Comparison of ENCODE assay signal across 18 cellular contexts in the genomic region with DNA sequence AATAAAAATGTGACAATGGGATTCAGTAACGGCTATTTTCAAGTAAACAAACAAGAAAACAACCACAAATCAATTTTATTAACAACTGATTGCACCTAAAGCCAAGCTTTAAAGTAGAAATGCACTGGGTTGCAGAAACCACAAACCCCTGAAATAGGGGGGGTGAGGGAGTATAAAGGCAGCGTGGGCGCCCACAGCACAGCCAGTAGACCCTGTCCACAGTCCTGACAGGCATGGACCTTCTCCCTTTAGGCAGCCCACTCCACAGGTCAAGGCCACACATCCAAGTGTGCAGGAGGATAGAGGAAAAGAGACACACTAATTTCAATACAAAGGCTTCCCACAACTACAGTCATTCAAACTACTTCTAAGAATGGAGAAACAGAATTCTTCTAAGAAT. TPM values are rescaled to one million over a fixed set of nuclear protein-coding genes. Genes with fewer than 3 reads are reported as not detected.
DNase-seq lines count a peak whose midpoint lies in the region; ATAC-seq and TF ChIP-seq lines count a peak whose summit lies in the region.
"Had no signal": no experiment of that assay in that cellular context is flagged by ENCODE, and none has a peak within 500 bp of the region (broad histone marks: within the 10 kb centered on the region; RNA-seq: fewer than 3 reads in every experiment).

No MANE protein-coding gene starts in this region.

- H3K79me2 ChIP-seq in neural cell (replicated peaks; ENCODE audit: insufficient read depth, low read length) = peaks cover 24% of the 10 kb centered on the region

- peak overlapping the region; percentile 88 for H3K27ac Mint-ChIP-seq in activated CD4-positive, alpha-beta T cell treated with anti-CD3 and anti-CD28 coated beads, Interleukin-2, amount 10 ng/mL, durations not matched to agents 24 days and 14 days
- H3K27ac Mint-ChIP-seq in activated T-helper 2 cell treated with anti-CD3 and anti-CD28 coated beads, Interferon-gamma antibody, Interleukin-2, Interleukin-4, amounts not matched to agents 10 μg/mL and 5 μg/mL and 100 μg/mL, durations not matched to agents 14 hours and 24 hours and 36 hours = peak overlapping the region; percentile 89
- H3K27ac Mint-ChIP-seq: activated B cell treated with CpG ODN at 0.5 μM for 24 hours had no signal

- peak overlapping the region; percentile 1 for H3K9ac ChIP-seq in neural cell (ENCODE audit: low read length)

- TF ChIP-seq CTCF in HL-60 (IDR thresholded peaks at IDR 0.05; ENCODE audit: insufficient read depth, low read length) = no peak
- no peak for TF ChIP-seq CTCF in neural cell (IDR thresholded peaks at IDR 0.05; ENCODE audit: poor library complexity, severe bottlenecking)

- intact Hi-C loops in activated CD4-positive, alpha-beta T cell treated with anti-CD3 and anti-CD28 coated beads, Interleukin-2, amount 10 ng/mL, durations not matched to agents 24 days and 14 days (cut with micrococcal nuclease) = no loop called here
- intact Hi-C loops in activated T-helper 2 cell treated with anti-CD3 and anti-CD28 coated beads, Interferon-gamma antibody, Interleukin-2, Interleukin-4, amounts not matched to agents 10 μg/mL and 5 μg/mL and 100 μg/mL, durations not matched to agents 14 hours and 24 hours and 36 hours (cut with micrococcal nuclease) = loop anchor here (10.0 kb wide), 1 partner anchor 608 kb away; no protein-coding TSS in a partner anchor
- intact Hi-C loops in cardiac septum (cut with DNase I) = loop anchor here (5.0 kb wide), 1 partner anchor 49 kb away; the partner anchor contains the start of gene CHSY1

- DNase-seq in activated CD4-positive, alpha-beta T cell treated with anti-CD3 and anti-CD28 coated beads, Interleukin-2, amount 10 ng/mL, durations not matched to agents 24 days and 14 days = no peak
- no peak for DNase-seq in activated CD4-positive, alpha-beta T cell treated with anti-CD3 and anti-CD28 coated beads for 48 hours
- no peak for DNase-seq in HL-60 (ENCODE audit: low read depth in 1 of 2, low spot score in 1 of 2)
- no peak for DNase-seq in activated T-helper 2 cell treated with anti-CD3 and anti-CD28 coated beads, Interferon-gamma antibody, Interleukin-2, Interleukin-4, amounts not matched to agents 10 μg/mL and 5 μg/mL and 100 μg/mL, durations not matched to agents 14 hours and 24 hours and 36 hours (ENCODE audit: low spot score)
- DNase-seq in cardiac septum (ENCODE audit: low spot score) = no peak
- no peak for DNase-seq in DMS53 (lab: John Stamatoyannopoulos, UW)
- DNase-seq: activated B cell treated with CpG ODN at 0.5 μM for 24 hours; activated CD8-positive, alpha-beta memory T cell treated with anti-CD3 and anti-CD28 coated beads, Interleukin-2, amount 50 U/mL, for 48 hours; aorta; CD4-positive, alpha-beta memory T cell; colonic mucosa; NCI-H1092; transverse colon had no signal

- no peaks in the 10 kb centered on the region for H3K27me3 Mint-ChIP-seq in activated CD4-positive, alpha-beta T cell treated with anti-CD3 and anti-CD28 coated beads, Interleukin-2, amount 10 ng/mL, durations not matched to agents 24 days and 14 days
- no peaks in the 10 kb centered on the region for H3K27me3 Mint-ChIP-seq in activated T-helper 2 cell treated with anti-CD3 and anti-CD28 coated beads, Interferon-gamma antibody, Interleukin-2, Interleukin-4, amounts not matched to agents 10 μg/mL and 5 μg/mL and 100 μg/mL, durations not matched to agents 14 hours and 24 hours and 36 hours (ENCODE audit: low read depth)
- H3K27me3 Mint-ChIP-seq: activated B cell treated with CpG ODN at 0.5 μM for 24 hours; CD4-positive, alpha-beta memory T cell; stimulated activated memory B cell treated with anti-CD40 and anti-IgM and Interleukin-4, amounts not matched to agents 10 μg/mL and 1 μg/mL and 100 μg/mL, for 72 hours had no signal

- peak overlapping the region; percentile 12 for H3K4me2 ChIP-seq in neural cell (ENCODE audit: low read length)

- no peaks in the 10 kb centered on the region for H4K20me1 ChIP-seq in neural cell (ENCODE audit: insufficient read depth)

- no peaks in the 10 kb centered on the region for H3K9me3 ChIP-seq in neural cell (ENCODE audit: low read length)
- H3K9me3 ChIP-seq: colonic mucosa, transverse colon had no signal

- H3F3A ChIP-seq in neural cell (ENCODE audit: insufficient read depth, low read length, poor library complexity, severe bottlenecking) = no peaks in the 10 kb centered on the region

- no peak for TF ChIP-seq EP300 in neural cell (conservative IDR thresholded peaks at IDR 0.05; ENCODE audit: poor library complexity, severe bottlenecking)

- H2AFZ ChIP-seq in neural cell (ENCODE audit: low read depth, low read length) = no peak overlapping the region

- no peaks in the 10 kb centered on the region for H3K27me3 ChIP-seq in HL-60 (ENCODE audit: insufficient read depth, poor library complexity, severe bottlenecking)
- no peaks in the 10 kb centered on the region for H3K27me3 ChIP-seq in neural cell (ENCODE audit: insufficient read depth, low read depth, low read length)
- H3K27me3 ChIP-seq: colonic mucosa, transverse colon had no signal

- H3K9me2 ChIP-seq in neural cell (ENCODE audit: insufficient read depth, low read length) = no peaks in the 10 kb centered on the region

- no peaks in the 10 kb centered on the region for H3K9me3 Mint-ChIP-seq in activated CD4-positive, alpha-beta T cell treated with anti-CD3 and anti-CD28 coated beads, Interleukin-2, amount 10 ng/mL, durations not matched to agents 24 days and 14 days
- no peaks in the 10 kb centered on the region for H3K9me3 Mint-ChIP-seq in activated T-helper 2 cell treated with anti-CD3 and anti-CD28 coated beads, Interferon-gamma antibody, Interleukin-2, Interleukin-4, amounts not matched to agents 10 μg/mL and 5 μg/mL and 100 μg/mL, durations not matched to agents 14 hours and 24 hours and 36 hours
- H3K9me3 Mint-ChIP-seq: activated B cell treated with CpG ODN at 0.5 μM for 24 hours; CD4-positive, alpha-beta memory T cell; stimulated activated memory B cell treated with anti-CD40 and anti-IgM and Interleukin-4, amounts not matched to agents 10 μg/mL and 1 μg/mL and 100 μg/mL, for 72 hours had no signal

- no peaks in the 10 kb centered on the region for H3K36me3 ChIP-seq in neural cell (ENCODE audit: insufficient read depth, low read length)
- H3K36me3 ChIP-seq: colonic mucosa, transverse colon had no signal

- TF ChIP-seq RAD21 in neural cell (conservative IDR thresholded peaks at IDR 0.05) = no peak

- H3K4me3 Mint-ChIP-seq in activated CD4-positive, alpha-beta T cell treated with anti-CD3 and anti-CD28 coated beads, Interleukin-2, amount 10 ng/mL, durations not matched to agents 24 days and 14 days = peak overlapping the region; percentile 42
- H3K4me3 Mint-ChIP-seq in activated T-helper 2 cell treated with anti-CD3 and anti-CD28 coated beads, Interferon-gamma antibody, Interleukin-2, Interleukin-4, amounts not matched to agents 10 μg/mL and 5 μg/mL and 100 μg/mL, durations not matched to agents 14 hours and 24 hours and 36 hours (ENCODE audit: low read depth) = peak overlapping the region; percentile 62
- H3K4me3 Mint-ChIP-seq: activated B cell treated with CpG ODN at 0.5 μM for 24 hours; stimulated activated memory B cell treated with anti-CD40 and anti-IgM and Interleukin-4, amounts not matched to agents 10 μg/mL and 1 μg/mL and 100 μg/mL, for 72 hours had no signal

- peaks cover 84% of the 10 kb centered on the region for H3K4me1 Mint-ChIP-seq in activated CD4-positive, alpha-beta T cell treated with anti-CD3 and anti-CD28 coated beads, Interleukin-2, amount 10 ng/mL, durations not matched to agents 24 days and 14 days
- H3K4me1 Mint-ChIP-seq in activated T-helper 2 cell treated with anti-CD3 and anti-CD28 coated beads, Interferon-gamma antibody, Interleukin-2, Interleukin-4, amounts not matched to agents 10 μg/mL and 5 μg/mL and 100 μg/mL, durations not matched to agents 14 hours and 24 hours and 36 hours (ENCODE audit: low read depth) = peaks cover 88% of the 10 kb centered on the region

- peaks cover 34% of the 10 kb centered on the region for H3K36me3 Mint-ChIP-seq in activated CD4-positive, alpha-beta T cell treated with anti-CD3 and anti-CD28 coated beads, Interleukin-2, amount 10 ng/mL, durations not matched to agents 24 days and 14 days (ENCODE audit: low read depth)
- H3K36me3 Mint-ChIP-seq in activated T-helper 2 cell treated with anti-CD3 and anti-CD28 coated beads, Interferon-gamma antibody, Interleukin-2, Interleukin-4, amounts not matched to agents 10 μg/mL and 5 μg/mL and 100 μg/mL, durations not matched to agents 14 hours and 24 hours and 36 hours (ENCODE audit: low read depth) = peaks cover 50% of the 10 kb centered on the region
- H3K36me3 Mint-ChIP-seq: CD4-positive, alpha-beta memory T cell had no signal

- H3K4me3 ChIP-seq in HL-60 (replicated peaks; ENCODE audit: insufficient read depth, low read length) = no peak overlapping the region
- no peak overlapping the region for H3K4me3 ChIP-seq in neural cell (ENCODE audit: low read length)
- H3K4me3 ChIP-seq: colonic mucosa, K562, skin epidermis, transverse colon had no signal

- H3K27ac ChIP-seq in HL-60 (replicated peaks) (peak overlapping the region; percentile 46), neural cell (ENCODE audit: low read length) (no peak overlapping the region)
- H3K27ac ChIP-seq: colonic mucosa, transverse colon had no signal

- ATAC-seq in GM18868 (IDR thresholded peaks at IDR 0.05; ENCODE audit: unreplicated experiment) = no peak
- ATAC-seq: K562; stimulated activated memory B cell treated with anti-CD40 and anti-IgM and Interleukin-4, amounts not matched to agents 10 μg/mL and 1 μg/mL and 100 μg/mL, for 72 hours had no signal

TF ChIP-seq in neural cell, 6 proteins besides CTCF, POLR2A, EP300 and RAD21 (continues in another document):
- TF ChIP-seq EZH2 (IDR thresholded peaks at IDR 0.05; ENCODE audit: borderline replicate concordance, insufficient read depth, low read length, poor library complexity, severe bottlenecking) (no peak), MXI1 (conservative IDR thresholded peaks at IDR 0.05; ENCODE audit: poor library complexity, severe bottlenecking) (no peak)

RNA-seq across cellular contexts. Expression of gene CHSY1, which starts 48.8 kb away (rescaled TPM):
- total RNA-seq in activated CD4-positive, alpha-beta T cell treated with anti-CD3 and anti-CD28 coated beads, Interleukin-2, amount 10 ng/mL, durations not matched to agents 24 days and 14 days = 61.7 and 62.6 TPM in 2 replicates
- 50.5 and 52.2 TPM in 2 replicates for total RNA-seq in activated T-helper 2 cell treated with anti-CD3 and anti-CD28 coated beads, Interferon-gamma antibody, Interleukin-2, Interleukin-4, amounts not matched to agents 10 μg/mL and 5 μg/mL and 100 μg/mL, durations not matched to agents 14 hours and 24 hours and 36 hours
- 16.1 and 18.1 TPM in 2 replicates for polyA plus RNA-seq in neural cell
- 39.7 and 43.2 TPM in 2 replicates for polyA minus RNA-seq in neural cell
- 17.5 TPM for total RNA-seq in cardiac septum
